In genomic region chr10:58588673-58589265, GRCh38 we compare ENCODE assay signal across 14 cellular contexts.
A peak's percentile ranks its signal among the peaks of the same experiment; 100 is the strongest.
DNase-seq lines count a peak whose midpoint lies in the region; ATAC-seq and TF ChIP-seq lines count a peak whose summit lies in the region.
"Had no signal": no experiment of that assay in that cellular context is flagged by ENCODE, and none has a peak within 500 bp of the region (broad histone marks: within the 10 kb centered on the region; RNA-seq: fewer than 3 reads in every experiment).

No MANE protein-coding gene starts in this region.

- POLR2A ChIA-PET in BJ (lab: Charles Lee): no interaction called here

- H3K27me3 ChIP-seq in BJ (ENCODE audit: control insufficient read depth, insufficient read depth, low read length) (no peaks in the 10 kb centered on the region), liver (ENCODE audit: control insufficient read depth in 4 of 4, insufficient read depth in 4 of 4, low read length in 3 of 4) (no peaks in the 10 kb centered on the region), thyroid gland (no peaks in the 10 kb centered on the region), spleen (replicated peaks in 1 of 7) (peaks cover 0 to 5% (median 0%) of the 10 kb centered on the region in 7 donors)
- H3K27me3 ChIP-seq: SJSA1 had no signal

- H3K4me3 ChIP-seq in BJ (ENCODE audit: low read depth, low read length) (no peak overlapping the region), epithelial cell of proximal tubule (ENCODE audit: low read depth, low read length) (no peak overlapping the region), liver (ENCODE audit: low read depth in 1 of 3, low read length in 3 of 3) (no peak overlapping the region), thyroid gland (replicated peaks in 1 of 3) (no peak overlapping the region), spleen (no peak overlapping the region)
- H3K4me3 ChIP-seq: SJSA1 had no signal

- H3K9me3 ChIP-seq in liver (ENCODE audit: control insufficient read depth in 4 of 4, low read length in 3 of 4) (no peaks in the 10 kb centered on the region), thyroid gland (no peaks in the 10 kb centered on the region), spleen (no peaks in the 10 kb centered on the region)
- H3K9me3 ChIP-seq: SJSA1 had no signal

- 0 out of 2 replicates have a peak, but pooled peaks have one; percentile 25 for TF ChIP-seq CTCF in BJ (IDR thresholded peaks at IDR 0.05; ENCODE audit: insufficient read depth, low read depth, low read length)
- peak; percentile 58 for TF ChIP-seq CTCF in LNCAP (IDR thresholded peaks at IDR 0.05)
- TF ChIP-seq CTCF in epithelial cell of proximal tubule (conservative IDR thresholded peaks at IDR 0.05; ENCODE audit: low read depth, low read length): peak; percentile 56
- peak; percentile 27 for TF ChIP-seq CTCF in liver (IDR thresholded peaks at IDR 0.05; ENCODE audit: low read depth, low read length, missing input control)
- peak in 1 of 6 experiments; percentile 11 for TF ChIP-seq CTCF in thyroid gland (IDR thresholded peaks at IDR 0.05)
- no peak for TF ChIP-seq CTCF in spleen (IDR thresholded peaks at IDR 0.05 in 8 of 11, conservative IDR thresholded peaks at IDR 0.05 in 3 of 11)

- H3K27ac ChIP-seq in liver (ENCODE audit: low read depth in 1 of 2, low read length in 2 of 2): no peak overlapping the region
- H3K27ac ChIP-seq in thyroid gland: no peak overlapping the region
- H3K27ac ChIP-seq in spleen: no peak overlapping the region
- H3K27ac ChIP-seq: epithelial cell of prostate, SJSA1 had no signal

- intact Hi-C loops in thyroid gland (cut with DNase I) (no loop called here), spleen (cut with DNase I; ENCODE audit: low total_unique reads) (no loop called here)

- DNase-seq in BJ (ENCODE audit: low read depth): no peak
- no peak for DNase-seq in epithelial cell of proximal tubule (ENCODE audit: low read depth)
- no peak for DNase-seq in thyroid gland
- no peak for DNase-seq in SW 1271 (lab: John Stamatoyannopoulos, UW)
- DNase-seq in spleen: no peak
- DNase-seq: activated CD4-positive, CD25-positive, alpha-beta regulatory T cell treated with anti-CD3 and anti-CD28 coated beads, Interleukin-2, amount 50 U/mL, for 72 hours; NCI-H1417; NCI-H524 treated with DMSO at 0.1 percent for 48 hours; stimulated activated CD4-positive, alpha-beta T cell treated with anti-CD3 and anti-CD28 coated beads, Interleukin-1b, Interleukin-23, amount 100 ng/mL, for 48 hours had no signal

- TF ChIP-seq POLR2A in thyroid gland (IDR thresholded peaks at IDR 0.05) (no peak), spleen (IDR thresholded peaks at IDR 0.05) (no peak)

- WGBS in liver: 86% methylated on average over 14 of the region's 14 CpGs
- WGBS in thyroid gland, 2 donors: 82 to 86% methylated on average over 12 to 14 of the region's 14 CpGs
- 83 to 94% (median 89%) methylated on average over 13 to 14 of the region's 14 CpGs for WGBS in spleen, 5 donors

- no peak overlapping the region for H3K9ac ChIP-seq in liver (ENCODE audit: low read depth in 1 of 2, low read length in 2 of 2)

- CTCF ChIA-PET in BJ (lab: Yijun Ruan, JAX): interaction anchor here (0.8 to 2.5 kb wide), 3 partner anchors 9 to 58 kb away, joined by 4 to 13 read pairs (median 10); no protein-coding TSS in a partner anchor

- ATAC-seq in HG03039 (IDR thresholded peaks at IDR 0.05; ENCODE audit: unreplicated experiment): no peak

- no peaks in the 10 kb centered on the region for H3K4me1 ChIP-seq in liver (ENCODE audit: control insufficient read depth in 4 of 4, insufficient read depth in 4 of 4, low read length in 3 of 4)
- H3K4me1 ChIP-seq in thyroid gland: peaks cover 0 to 13% of the 10 kb centered on the region in 2 donors
- peaks cover 0 to 17% (median 5%) of the 10 kb centered on the region in 6 donors for H3K4me1 ChIP-seq in spleen

- TF ChIP-seq RAD21 in liver (IDR thresholded peaks at IDR 0.05): peak; percentile 50 to 71

- H3K36me3 ChIP-seq in BJ (ENCODE audit: control insufficient read depth, insufficient read depth, low read length): peaks cover 8% of the 10 kb centered on the region
- H3K36me3 ChIP-seq in liver (ENCODE audit: control insufficient read depth in 4 of 4, insufficient read depth in 3 of 4, low read depth in 1 of 4, low read length in 3 of 4): no peaks in the 10 kb centered on the region
- H3K36me3 ChIP-seq in thyroid gland: no peaks in the 10 kb centered on the region
- H3K36me3 ChIP-seq in spleen: no peaks in the 10 kb centered on the region

TF ChIP-seq in liver, 16 proteins besides CTCF, POLR2A, EP300 and RAD21:
- no peak for TF ChIP-seq JUND (IDR thresholded peaks at IDR 0.05)
- TF ChIP-seq FOXA1 (IDR thresholded peaks at IDR 0.05): no peak
- TF ChIP-seq GABPA (IDR thresholded peaks at IDR 0.05 in 1 of 2, conservative IDR thresholded peaks at IDR 0.05 in 1 of 2): no peak
- no peak for TF ChIP-seq ATF3 (IDR thresholded peaks at IDR 0.05)
- no peak for TF ChIP-seq NR2F2 (IDR thresholded peaks at IDR 0.05)
- no peak for TF ChIP-seq MAX (IDR thresholded peaks at IDR 0.05)
- TF ChIP-seq SP1 (IDR thresholded peaks at IDR 0.05): no peak
- no peak for TF ChIP-seq HNF4A (conservative IDR thresholded peaks at IDR 0.05)
- TF ChIP-seq TAF1 (conservative IDR thresholded peaks at IDR 0.05): no peak
- no peak for TF ChIP-seq FOXA2 (IDR thresholded peaks at IDR 0.05)
- TF ChIP-seq RXRA (IDR thresholded peaks at IDR 0.05): no peak
- TF ChIP-seq, protein P1, sequence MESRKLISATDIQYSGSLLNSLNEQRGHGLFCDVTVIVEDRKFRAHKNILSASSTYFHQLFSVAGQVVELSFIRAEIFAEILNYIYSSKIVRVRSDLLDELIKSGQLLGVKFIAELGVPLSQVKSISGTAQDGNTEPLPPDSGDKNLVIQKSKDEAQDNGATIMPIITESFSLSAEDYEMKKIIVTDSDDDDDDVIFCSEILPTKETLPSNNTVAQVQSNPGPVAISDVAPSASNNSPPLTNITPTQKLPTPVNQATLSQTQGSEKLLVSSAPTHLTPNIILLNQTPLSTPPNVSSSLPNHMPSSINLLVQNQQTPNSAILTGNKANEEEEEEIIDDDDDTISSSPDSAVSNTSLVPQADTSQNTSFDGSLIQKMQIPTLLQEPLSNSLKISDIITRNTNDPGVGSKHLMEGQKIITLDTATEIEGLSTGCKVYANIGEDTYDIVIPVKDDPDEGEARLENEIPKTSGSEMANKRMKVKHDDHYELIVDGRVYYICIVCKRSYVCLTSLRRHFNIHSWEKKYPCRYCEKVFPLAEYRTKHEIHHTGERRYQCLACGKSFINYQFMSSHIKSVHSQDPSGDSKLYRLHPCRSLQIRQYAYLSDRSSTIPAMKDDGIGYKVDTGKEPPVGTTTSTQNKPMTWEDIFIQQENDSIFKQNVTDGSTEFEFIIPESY (IDR thresholded peaks at IDR 0.05): no peak

Comparison
In these comparisons a context has a peak if more than half of its experiments do, and no peak if none do; other contexts are left out.
1. CTCF ChIP-seq: peak in BJ (single experiment), LNCAP (single experiment), epithelial cell of proximal tubule (single experiment) and liver (single experiment); none in spleen (0 of 11).